Comparison of ENCODE assay signal across 26 cellular contexts in the genomic region with DNA sequence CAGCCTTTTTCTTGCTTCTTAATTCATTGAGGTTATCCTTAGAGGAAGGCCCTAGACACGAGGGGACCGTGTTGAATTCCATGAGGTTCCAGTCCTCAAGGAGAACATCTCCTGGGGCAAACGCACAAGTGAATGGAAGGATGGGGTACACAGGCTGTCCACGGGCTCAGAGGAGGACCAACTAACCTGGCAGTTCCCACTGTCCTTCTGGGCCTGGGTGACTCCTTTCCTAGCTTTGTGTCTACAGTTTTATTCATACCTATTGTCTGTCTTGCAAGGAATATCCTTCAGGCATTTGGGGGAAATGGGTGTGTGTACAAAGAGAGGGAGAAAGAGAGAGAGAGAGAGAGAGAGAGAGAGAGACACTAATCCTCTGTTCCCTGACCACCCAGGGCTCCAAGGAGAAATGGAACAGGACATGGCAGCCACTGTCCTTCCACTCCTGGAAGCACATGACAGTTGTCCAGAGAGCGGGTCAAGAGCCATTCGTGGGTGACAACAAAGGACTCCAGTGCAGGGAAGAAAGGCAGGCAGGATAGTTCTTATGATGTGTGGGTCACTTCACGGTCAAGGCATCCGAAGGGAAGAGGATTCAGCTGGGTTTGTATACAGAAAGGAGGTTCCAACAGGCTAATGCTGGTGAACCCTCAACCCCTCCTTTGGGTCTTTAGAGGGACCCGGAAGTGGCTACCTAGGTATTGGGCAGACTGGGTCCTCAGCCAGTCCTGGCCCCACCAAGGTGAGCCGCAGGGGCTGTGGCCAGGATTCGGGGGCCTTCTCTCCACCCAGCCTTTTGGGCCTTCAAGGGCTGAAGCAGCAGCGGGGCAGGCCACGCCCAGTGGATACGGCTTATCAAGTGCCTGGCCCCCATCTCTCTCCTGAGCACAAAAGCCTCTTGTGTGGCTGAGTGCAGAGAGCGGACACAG.
"Had no signal": no experiment of that assay in that cellular context is flagged by ENCODE, and none has a peak within 500 bp of the region (broad histone marks: within the 10 kb centered on the region; RNA-seq: fewer than 3 reads in every experiment).

No MANE protein-coding gene starts in this region.

- H3K4me2 ChIP-seq: PC-9, SK-N-SH had no signal

- ATAC-seq: activated CD4-positive, CD25-positive, alpha-beta regulatory T cell treated with anti-CD3 and anti-CD28 coated beads, Interleukin-2, amount 50 U/mL, for 24 hours; activated CD8-positive, alpha-beta T cell treated with anti-CD3 and anti-CD28 coated beads, Interleukin-2, amount 10 ng/mL, durations not matched to agents 7 days and 5 days; activated naive CD4-positive, alpha-beta T cell treated with anti-CD3 and anti-CD28 coated beads, Interleukin-2, amount 50 U/mL, for 72 hours; activated naive CD8-positive, alpha-beta T cell treated with anti-CD3 and anti-CD28 coated beads, Interleukin-2, amount 50 U/mL, for 24 hours; body of pancreas; K562 had no signal

- H3K36me3 ChIP-seq: ascending aorta had no signal

- H3K27me3 ChIP-seq: ascending aorta, body of pancreas had no signal

- H3K4me1 ChIP-seq: ascending aorta had no signal

- DNase-seq: activated CD4-positive, alpha-beta T cell treated with anti-CD3 and anti-CD28 coated beads for 4 hours; activated CD4-positive, alpha-beta T cell treated with anti-CD3 and anti-CD28 coated beads, Interleukin-2, amount 50 U/mL, for 4 hours; activated CD8-positive, alpha-beta memory T cell treated with anti-CD3 and anti-CD28 coated beads, Interleukin-2, amount 50 U/mL, for 48 hours; activated CD8-positive, alpha-beta T cell treated with anti-CD3 and anti-CD28 coated beads, Interleukin-2, amount 10 ng/mL, durations not matched to agents 7 days and 5 days; activated naive CD8-positive, alpha-beta T cell treated with anti-CD3 and anti-CD28 coated beads, Interleukin-2, amount 50 U/mL, for 24 hours; activated T-cell treated with anti-CD3 and anti-CD28 coated beads, Interleukin-2, amount 50 U/mL, for 1 hour; amniotic stem cell; body of pancreas; Karpas-422; MM.1S; NCI-H1105; NCI-H1436; NCI-H1694 treated with DMSO at 0.1 percent for 48 hours; NCI-H2029 treated with DMSO at 0.1 percent for 48 hours; NCI-H446; NCI-H524 treated with DMSO at 0.1 percent for 48 hours; PC-9; SIG-M5; SK-N-SH; SW 1271 had no signal

- H3K4me3 ChIP-seq: ascending aorta, body of pancreas, K562, PC-9 had no signal

- H3K9me3 ChIP-seq: ascending aorta, body of pancreas, SK-N-SH had no signal

- H3K4me3 Mint-ChIP-seq: activated CD8-positive, alpha-beta T cell treated with anti-CD3 and anti-CD28 coated beads, Interleukin-2, amount 10 ng/mL, durations not matched to agents 7 days and 5 days; activated naive CD8-positive, alpha-beta T cell treated with anti-CD3 and anti-CD28 coated beads, Interleukin-2, amount 50 U/mL, for 24 hours; central memory CD8-positive, alpha-beta T cell; T-helper 1 cell treated with Interleukin-12 subunit alpha and Interleukin-12 subunit beta and Interleukin-4 antibody, amounts not matched to agents 30 μg/mL and 1 μg/mL, for 36 hours had no signal

- H3K27ac ChIP-seq: ascending aorta, body of pancreas, PC-9 had no signal

- H2AFZ ChIP-seq: PC-9 had no signal

- H3K9me3 Mint-ChIP-seq: activated naive CD4-positive, alpha-beta T cell treated with anti-CD3 and anti-CD28 coated beads, Interleukin-2, amount 50 U/mL, for 72 hours; activated naive CD8-positive, alpha-beta T cell treated with anti-CD3 and anti-CD28 coated beads, Interleukin-2, amount 50 U/mL, for 24 hours; T-helper 1 cell treated with Interleukin-12 subunit alpha and Interleukin-12 subunit beta and Interleukin-4 antibody, amounts not matched to agents 30 μg/mL and 1 μg/mL, for 36 hours had no signal

- H3K27ac Mint-ChIP-seq: activated CD8-positive, alpha-beta T cell treated with anti-CD3 and anti-CD28 coated beads, Interleukin-2, amount 10 ng/mL, durations not matched to agents 7 days and 5 days; activated naive CD8-positive, alpha-beta T cell treated with anti-CD3 and anti-CD28 coated beads, Interleukin-2, amount 50 U/mL, for 24 hours; T-helper 1 cell treated with Interleukin-12 subunit alpha and Interleukin-12 subunit beta and Interleukin-4 antibody, amounts not matched to agents 30 μg/mL and 1 μg/mL, for 36 hours had no signal

- H3K9ac ChIP-seq: SK-N-SH had no signal

- H3K4me1 Mint-ChIP-seq: activated naive CD8-positive, alpha-beta T cell treated with anti-CD3 and anti-CD28 coated beads, Interleukin-2, amount 50 U/mL, for 24 hours; central memory CD8-positive, alpha-beta T cell had no signal

- H3K36me3 Mint-ChIP-seq: activated naive CD4-positive, alpha-beta T cell treated with anti-CD3 and anti-CD28 coated beads, Interleukin-2, amount 50 U/mL, for 72 hours had no signal

- H3K27me3 Mint-ChIP-seq: activated naive CD8-positive, alpha-beta T cell treated with anti-CD3 and anti-CD28 coated beads, Interleukin-2, amount 50 U/mL, for 24 hours; central memory CD8-positive, alpha-beta T cell had no signal
